ENCODE assay signal across 8 cellular contexts in genomic region chr4:75995727-75996126, GRCh38. TPM values are rescaled to one million over a fixed set of nuclear protein-coding genes. Genes with fewer than 3 reads are reported as not detected.
DNase-seq lines count a peak whose midpoint lies in the region; ATAC-seq and TF ChIP-seq lines count a peak whose summit lies in the region.

No MANE protein-coding gene starts in this region.

- H3K4me3 Mint-ChIP-seq in endothelial cell (ENCODE audit: unreplicated experiment) (no peak overlapping the region), nephron (no peak overlapping the region)
- no peak overlapping the region for H3K4me3 Mint-ChIP-seq in activated CD4-positive, alpha-beta memory T cell treated with anti-CD3 and anti-CD28 coated beads, Interleukin-2, amount 10 ng/mL, durations not matched to agents 7 days and 5 days

- H3K4me3 ChIP-seq in PC-9: no peak overlapping the region

- H3K27ac Mint-ChIP-seq in endothelial cell (ENCODE audit: unreplicated experiment) (no peak overlapping the region), nephron (no peak overlapping the region)
- H3K27ac Mint-ChIP-seq in activated CD4-positive, alpha-beta memory T cell treated with anti-CD3 and anti-CD28 coated beads, Interleukin-2, amount 10 ng/mL, durations not matched to agents 7 days and 5 days: no peak overlapping the region

- TF ChIP-seq CTCF in PC-9 (conservative IDR thresholded peaks at IDR 0.05) (peak; percentile 76), endothelial cell (IDR thresholded peaks at IDR 0.05; ENCODE audit: unreplicated experiment) (peak; percentile 78), nephron (IDR thresholded peaks at IDR 0.05; ENCODE audit: unreplicated experiment in 3 of 3) (peak; percentile 59 to 72 (median 68))

- CTCF ChIA-PET in PC-9 (lab: Charles Lee): interaction anchor here (0.6 to 1.2 kb wide), 3 partner anchors 53 to 92 kb away, joined by 3 to 4 read pairs (median 4); no protein-coding TSS in a partner anchor
- CTCF ChIA-PET in activated CD4-positive, alpha-beta memory T cell treated with anti-CD3 and anti-CD28 coated beads, Interleukin-2, amount 10 ng/mL, durations not matched to agents 7 days and 5 days (lab: Charles Lee): interaction anchor here (0.6 to 3.2 kb wide), 35 partner anchors 9 to 382 kb away, joined by 3 to 34 read pairs (median 5); partner anchors contain the start of genes ART3, CXCL9, NAAA and NUP54

- no peaks in the 10 kb centered on the region for H3K36me3 ChIP-seq in PC-9 (ENCODE audit: low read depth)

- BruUV-seq in PC-9 (replicated peaks; lab: Mats Ljungman, UMichigan): no TSS peak

- peaks cover 3% of the 10 kb centered on the region for H3K36me3 Mint-ChIP-seq in endothelial cell (ENCODE audit: low read depth, unreplicated experiment)
- H3K36me3 Mint-ChIP-seq in nephron (ENCODE audit: low read depth): no peaks in the 10 kb centered on the region
- peaks cover 1% of the 10 kb centered on the region for H3K36me3 Mint-ChIP-seq in activated CD4-positive, alpha-beta memory T cell treated with anti-CD3 and anti-CD28 coated beads, Interleukin-2, amount 10 ng/mL, durations not matched to agents 7 days and 5 days (ENCODE audit: low read depth)

- H3F3A ChIP-seq in PC-9 (ENCODE audit: insufficient read depth, low read depth): no peaks in the 10 kb centered on the region

- H3K4me2 ChIP-seq in PC-9: no peak overlapping the region

- H3K79me2 ChIP-seq in PC-9 (ENCODE audit: low read depth): no peaks in the 10 kb centered on the region

- H3K4me1 ChIP-seq in PC-9 (replicated peaks; ENCODE audit: insufficient read depth): peaks cover 4% of the 10 kb centered on the region; the same call in 1 of the 2 replicates

- no peak overlapping the region for H2AFZ ChIP-seq in PC-9

- intact Hi-C loops in PC-9 (cut with micrococcal nuclease; ENCODE audit: unreplicated experiment): loop anchor here (1.0 to 10.0 kb wide), 2 partner anchors 72 to 509 kb away; no protein-coding TSS in a partner anchor

- H3K4me1 Mint-ChIP-seq in endothelial cell (ENCODE audit: unreplicated experiment): peaks cover 10% of the 10 kb centered on the region
- H3K4me1 Mint-ChIP-seq in nephron: no peaks in the 10 kb centered on the region
- H3K4me1 Mint-ChIP-seq in activated CD4-positive, alpha-beta memory T cell treated with anti-CD3 and anti-CD28 coated beads, Interleukin-2, amount 10 ng/mL, durations not matched to agents 7 days and 5 days: peaks cover 12% of the 10 kb centered on the region

- no peaks in the 10 kb centered on the region for H3K9me2 ChIP-seq in PC-9 (ENCODE audit: insufficient read depth)

- no peak overlapping the region for H3K27ac ChIP-seq in PC-9

- H3K9me3 ChIP-seq in PC-9 (ENCODE audit: insufficient read depth, low read depth): no peaks in the 10 kb centered on the region

- H3K27me3 Mint-ChIP-seq in endothelial cell (ENCODE audit: unreplicated experiment) (no peaks in the 10 kb centered on the region), nephron (ENCODE audit: low read depth) (peaks cover 5% of the 10 kb centered on the region)
- no peaks in the 10 kb centered on the region for H3K27me3 Mint-ChIP-seq in activated CD4-positive, alpha-beta memory T cell treated with anti-CD3 and anti-CD28 coated beads, Interleukin-2, amount 10 ng/mL, durations not matched to agents 7 days and 5 days

- POLR2A ChIA-PET in PC-9 (lab: Charles Lee; ENCODE audit: unreplicated experiment): no interaction called here
- POLR2A ChIA-PET in activated CD4-positive, alpha-beta memory T cell treated with anti-CD3 and anti-CD28 coated beads, Interleukin-2, amount 10 ng/mL, durations not matched to agents 7 days and 5 days (lab: Charles Lee): interaction anchor here (0.7 to 1.6 kb wide), 4 partner anchors 55 to 153 kb away, joined by 3 to 8 read pairs (median 4); partner anchors contain the start of genes NAAA and NUP54

- ATAC-seq in HG03521 (IDR thresholded peaks at IDR 0.05; ENCODE audit: unreplicated experiment): no peak

- H3K27me3 ChIP-seq in PC-9 (ENCODE audit: insufficient read depth, low read depth): no peaks in the 10 kb centered on the region

- H3K9me3 Mint-ChIP-seq in endothelial cell (ENCODE audit: unreplicated experiment) (no peaks in the 10 kb centered on the region), nephron (no peaks in the 10 kb centered on the region)
- H3K9me3 Mint-ChIP-seq in activated CD4-positive, alpha-beta memory T cell treated with anti-CD3 and anti-CD28 coated beads, Interleukin-2, amount 10 ng/mL, durations not matched to agents 7 days and 5 days: no peaks in the 10 kb centered on the region

- H4K20me1 ChIP-seq in PC-9 (ENCODE audit: insufficient read depth): no peaks in the 10 kb centered on the region

- peak; percentile 49 for DNase-seq in DMS79 treated with DMSO at 0.1 percent for 48 hours (lab: John Stamatoyannopoulos, UW)
- no peak for DNase-seq in DMS79 (lab: John Stamatoyannopoulos, UW)
- DNase-seq in Kasumi-1 (lab: John Stamatoyannopoulos, UW): peak; percentile 68 to 69
- peak in 1 of 2 experiments; percentile 44 for DNase-seq in PC-9
- no peak for DNase-seq in endothelial cell (ENCODE audit: low spot score)
- DNase-seq in activated CD4-positive, alpha-beta memory T cell treated with anti-CD3 and anti-CD28 coated beads, Interleukin-2, amount 10 ng/mL, durations not matched to agents 7 days and 5 days: no peak

RNA-seq across cellular contexts. Expression of gene SDAD1, which starts 5.0 kb away (rescaled TPM):
- 14.9 and 23.2 TPM in 2 replicates for total RNA-seq in PC-9 (2021)
- 40.6 TPM for total RNA-seq in endothelial cell (ENCODE audit: unreplicated experiment)
- total RNA-seq in activated CD4-positive, alpha-beta memory T cell treated with anti-CD3 and anti-CD28 coated beads, Interleukin-2, amount 10 ng/mL, durations not matched to agents 7 days and 5 days: 10 to 100 TPM; 39.1 to 43.0 TPM

RNA-seq across cellular contexts. Expression of gene CXCL9, which starts 11.6 kb away (rescaled TPM):
- not detected in 2 replicates for total RNA-seq in PC-9 (2021)
- not detected for total RNA-seq in endothelial cell (ENCODE audit: unreplicated experiment)
- not detected for total RNA-seq in activated CD4-positive, alpha-beta memory T cell treated with anti-CD3 and anti-CD28 coated beads, Interleukin-2, amount 10 ng/mL, durations not matched to agents 7 days and 5 days

RNA-seq across cellular contexts. Expression of gene CXCL10, which starts 27.6 kb away (rescaled TPM):
- total RNA-seq in PC-9 (2021) (not detected in 2 replicates), endothelial cell (ENCODE audit: unreplicated experiment) (not detected)
- 1 to 10 TPM; 1.3 to 1.5 TPM for total RNA-seq in activated CD4-positive, alpha-beta memory T cell treated with anti-CD3 and anti-CD28 coated beads, Interleukin-2, amount 10 ng/mL, durations not matched to agents 7 days and 5 days

RNA-seq across cellular contexts. Expression of gene CXCL11, which starts 40.1 kb away (rescaled TPM):
- not detected in 2 replicates for total RNA-seq in PC-9 (2021)
- total RNA-seq in endothelial cell (ENCODE audit: unreplicated experiment): not detected
- total RNA-seq in activated CD4-positive, alpha-beta memory T cell treated with anti-CD3 and anti-CD28 coated beads, Interleukin-2, amount 10 ng/mL, durations not matched to agents 7 days and 5 days: under 1 TPM; 0.28 to 0.33 TPM

RNA-seq across cellular contexts. Expression of gene NAAA, which starts 54.9 kb away (rescaled TPM):
- 3.6 and 3.9 TPM in 2 replicates for total RNA-seq in PC-9 (2021)
- total RNA-seq in endothelial cell (ENCODE audit: unreplicated experiment): 4.0 TPM
- total RNA-seq in activated CD4-positive, alpha-beta memory T cell treated with anti-CD3 and anti-CD28 coated beads, Interleukin-2, amount 10 ng/mL, durations not matched to agents 7 days and 5 days: 10 to 100 TPM; 38.7 to 39.3 TPM

Comparison
In these comparisons a context has a peak if more than half of its experiments do, and no peak if none do; other contexts are left out.
1. DNase-seq: peak in DMS79 treated with DMSO at 0.1 percent for 48 hours (single experiment) and Kasumi-1 (2 of 2); none in DMS79 (single experiment), endothelial cell (single experiment) and activated CD4-positive, alpha-beta memory T cell treated with anti-CD3 and anti-CD28 coated beads, Interleukin-2, amount 10 ng/mL, durations not matched to agents 7 days and 5 days (single experiment).
2. Peak in every context shown above with its lines, with median percentiles within 50 percentile points of each other: CTCF ChIP-seq.